In genomic region chr2:27162151-27163121, GRCh38 we compare ENCODE assay signal across 19 cellular contexts.
DNase-seq lines count a peak whose midpoint lies in the region; ATAC-seq lines count a peak whose summit lies in the region.
"Had no signal": no experiment of that assay in that cellular context is flagged by ENCODE, and none has a peak within 500 bp of the region (broad histone marks: within the 10 kb centered on the region; RNA-seq: fewer than 3 reads in every experiment).

No MANE protein-coding gene starts in this region.

- ATAC-seq in GM21515 (IDR thresholded peaks at IDR 0.05; ENCODE audit: unreplicated experiment) (no peak), GM18868 (IDR thresholded peaks at IDR 0.05; ENCODE audit: unreplicated experiment) (no peak)
- ATAC-seq: right cardiac atrium had no signal

- H3K9me3 ChIP-seq in muscle layer of duodenum (ENCODE audit: control insufficient read depth in 1 of 2, low read length in 2 of 2) = no peaks in the 10 kb centered on the region
- H3K9me3 ChIP-seq: Peyer's patch, upper lobe of left lung had no signal

- DNase-seq in EL (peak; percentile 45), MV-4-11 (lab: John Stamatoyannopoulos, UW) (peak; percentile 15), amniotic epithelial cell (ENCODE audit: low read depth) (peak; percentile 55), NCI-H2107 (lab: John Stamatoyannopoulos, UW) (no peak)
- DNase-seq in stimulated activated CD4-positive, alpha-beta T cell treated with anti-CD3 and anti-CD28 coated beads, Interleukin-15, amount 100 ng/mL, for 24 hours = no peak
- DNase-seq: AML-193; central memory CD4-positive, alpha-beta T cell; foreskin melanocyte; NCI-H187 treated with DMSO at 0.1 percent for 48 hours; NCI-H524; Peyer's patch; right cardiac atrium; stimulated activated CD4-positive, alpha-beta T cell treated with anti-CD3 and anti-CD28 coated beads, Interleukin-4, amount 100 ng/mL, for 4 hours; T-helper 1 cell; upper lobe of left lung had no signal

- H3K36me3 ChIP-seq in muscle layer of duodenum (ENCODE audit: control insufficient read depth in 1 of 2, insufficient read depth in 2 of 2, low read length in 2 of 2) = no peaks in the 10 kb centered on the region
- H3K36me3 ChIP-seq: Peyer's patch, upper lobe of left lung had no signal

- peak overlapping the region in 1 of 2 donors; percentile 23 for H3K4me3 ChIP-seq in muscle layer of duodenum (ENCODE audit: low read depth in 1 of 2, low read length in 2 of 2)
- H3K4me3 ChIP-seq: upper lobe of left lung had no signal

- H3K4me1 ChIP-seq in muscle layer of duodenum (ENCODE audit: control insufficient read depth in 1 of 2, insufficient read depth in 2 of 2, low read length in 2 of 2) = no peaks in the 10 kb centered on the region
- H3K4me1 ChIP-seq: Peyer's patch, upper lobe of left lung had no signal

- no peaks in the 10 kb centered on the region for H3K27me3 ChIP-seq in muscle layer of duodenum (ENCODE audit: low read depth, low read length)
- H3K27me3 ChIP-seq: Peyer's patch, upper lobe of left lung had no signal

- peak overlapping the region; percentile 5 for H3K27ac ChIP-seq in muscle layer of duodenum (ENCODE audit: low read length)
- H3K27ac ChIP-seq: HL-60, upper lobe of left lung had no signal

Comparison
In these comparisons a context has a peak if more than half of its experiments do, and no peak if none do; other contexts are left out.
1. DNase-seq: peak in EL (single experiment), MV-4-11 (single experiment) and amniotic epithelial cell (single experiment); none in NCI-H2107 (single experiment) and stimulated activated CD4-positive, alpha-beta T cell treated with anti-CD3 and anti-CD28 coated beads, Interleukin-15, amount 100 ng/mL, for 24 hours (single experiment).